Comparison of ENCODE assay signal across 28 cellular contexts in genomic region chr3:86895202-86895601, GRCh38.
"Had no signal": no experiment of that assay in that cellular context is flagged by ENCODE, and none has a peak within 500 bp of the region (broad histone marks: within the 10 kb centered on the region; RNA-seq: fewer than 3 reads in every experiment).

No MANE protein-coding gene starts in this region.

- DNase-seq: activated CD4-positive, alpha-beta T cell treated with anti-CD3 and anti-CD28 coated beads for 36 hours; activated CD4-positive, CD25-positive, alpha-beta regulatory T cell; activated CD8-positive, alpha-beta memory T cell treated with anti-CD3 and anti-CD28 coated beads, Interleukin-2, amount 10 ng/mL, durations not matched to agents 7 days and 5 days; activated CD8-positive, alpha-beta T cell treated with anti-CD3 and anti-CD28 coated beads, Interleukin-2, amount 10 ng/mL, durations not matched to agents 7 days and 5 days; activated naive CD8-positive, alpha-beta T cell treated with anti-CD3 and anti-CD28 coated beads, Interleukin-2, amount 50 U/mL, for 24 hours; activated T-cell treated with anti-CD3 and anti-CD28 coated beads, Interleukin-2, amount 50 U/mL, for 48 hours; colonic mucosa; effector CD8-positive, alpha-beta T cell; left cardiac atrium; midbrain; naive thymus-derived CD4-positive, alpha-beta T cell; nucleus accumbens; psoas muscle; sigmoid colon; stimulated activated CD4-positive, alpha-beta T cell treated with anti-CD3 and anti-CD28 coated beads, Interleukin-1b, Interleukin-23, amount 100 ng/mL, for 48 hours; stimulated activated CD4-positive, alpha-beta T cell treated with anti-CD3 and anti-CD28 coated beads, Interleukin-4, amount 100 ng/mL, for 4 hours; stimulated activated CD8-positive, alpha-beta memory T cell treated with anti-CD3 and anti-CD28 coated beads, Interleukin-4, amount 100 ng/mL, for 48 hours; stomach; T-helper 17 cell; thyroid gland; upper lobe of left lung had no signal

- H3K36me3 Mint-ChIP-seq: activated CD8-positive, alpha-beta memory T cell treated with anti-CD3 and anti-CD28 coated beads, Interleukin-2, amount 10 ng/mL, durations not matched to agents 7 days and 5 days; activated naive CD4-positive, alpha-beta T cell treated with anti-CD3 and anti-CD28 coated beads, Interleukin-2, amount 50 U/mL, for 24 hours; naive thymus-derived CD4-positive, alpha-beta T cell; stimulated activated memory B cell treated with anti-CD40 and anti-IgM and Interleukin-4, amounts not matched to agents 10 μg/mL and 1 μg/mL and 100 μg/mL, for 72 hours had no signal

- H3K27ac Mint-ChIP-seq: activated CD4-positive, alpha-beta T cell treated with anti-CD3 and anti-CD28 coated beads for 36 hours; activated CD8-positive, alpha-beta memory T cell treated with anti-CD3 and anti-CD28 coated beads, Interleukin-2, amount 10 ng/mL, durations not matched to agents 7 days and 5 days; activated CD8-positive, alpha-beta T cell treated with anti-CD3 and anti-CD28 coated beads, Interleukin-2, amount 10 ng/mL, durations not matched to agents 7 days and 5 days; activated naive CD4-positive, alpha-beta T cell treated with anti-CD3 and anti-CD28 coated beads, Interleukin-2, amount 50 U/mL, for 24 hours; activated naive CD8-positive, alpha-beta T cell treated with anti-CD3 and anti-CD28 coated beads, Interleukin-2, amount 50 U/mL, for 24 hours; activated T-helper 2 cell treated with anti-CD3 and anti-CD28 coated beads, Interferon-gamma antibody, Interleukin-2, Interleukin-4, amounts not matched to agents 10 μg/mL and 5 μg/mL and 100 μg/mL, durations not matched to agents 14 hours and 24 hours and 36 hours; naive thymus-derived CD4-positive, alpha-beta T cell; stimulated activated memory B cell treated with anti-CD40 and anti-IgM and Interleukin-4, amounts not matched to agents 10 μg/mL and 1 μg/mL and 100 μg/mL, for 72 hours; T-helper 17 cell had no signal

- H3K27ac ChIP-seq: breast epithelium, colonic mucosa, parathyroid adenoma, psoas muscle, sigmoid colon, stomach, thyroid gland, upper lobe of left lung, vagina had no signal

- H3K27me3 ChIP-seq: breast epithelium, colonic mucosa, sigmoid colon, stomach, thyroid gland, upper lobe of left lung, vagina had no signal

- H3K36me3 ChIP-seq: breast epithelium, colonic mucosa, sigmoid colon, stomach, thyroid gland, upper lobe of left lung, vagina had no signal

- H3K4me3 Mint-ChIP-seq: activated CD4-positive, alpha-beta T cell treated with anti-CD3 and anti-CD28 coated beads for 36 hours; activated CD8-positive, alpha-beta memory T cell treated with anti-CD3 and anti-CD28 coated beads, Interleukin-2, amount 10 ng/mL, durations not matched to agents 7 days and 5 days; activated CD8-positive, alpha-beta T cell treated with anti-CD3 and anti-CD28 coated beads, Interleukin-2, amount 10 ng/mL, durations not matched to agents 7 days and 5 days; activated naive CD4-positive, alpha-beta T cell treated with anti-CD3 and anti-CD28 coated beads, Interleukin-2, amount 50 U/mL, for 24 hours; activated naive CD8-positive, alpha-beta T cell treated with anti-CD3 and anti-CD28 coated beads, Interleukin-2, amount 50 U/mL, for 24 hours; naive thymus-derived CD4-positive, alpha-beta T cell; stimulated activated memory B cell treated with anti-CD40 and anti-IgM and Interleukin-4, amounts not matched to agents 10 μg/mL and 1 μg/mL and 100 μg/mL, for 72 hours; T-helper 17 cell had no signal

- H3K9me3 ChIP-seq: breast epithelium, colonic mucosa, psoas muscle, sigmoid colon, stomach, thyroid gland, upper lobe of left lung, vagina had no signal

- H3K9ac ChIP-seq: parathyroid adenoma had no signal

- H3K4me1 Mint-ChIP-seq: activated CD4-positive, alpha-beta T cell treated with anti-CD3 and anti-CD28 coated beads for 36 hours; activated CD8-positive, alpha-beta memory T cell treated with anti-CD3 and anti-CD28 coated beads, Interleukin-2, amount 10 ng/mL, durations not matched to agents 7 days and 5 days; activated naive CD4-positive, alpha-beta T cell treated with anti-CD3 and anti-CD28 coated beads, Interleukin-2, amount 50 U/mL, for 24 hours; activated naive CD8-positive, alpha-beta T cell treated with anti-CD3 and anti-CD28 coated beads, Interleukin-2, amount 50 U/mL, for 24 hours; naive thymus-derived CD4-positive, alpha-beta T cell; stimulated activated memory B cell treated with anti-CD40 and anti-IgM and Interleukin-4, amounts not matched to agents 10 μg/mL and 1 μg/mL and 100 μg/mL, for 72 hours; T-helper 17 cell had no signal

- H3K4me3 ChIP-seq: breast epithelium, colonic mucosa, psoas muscle, sigmoid colon, smooth muscle cell, stomach, thyroid gland, upper lobe of left lung, vagina had no signal

- H3K4me1 ChIP-seq: breast epithelium, colonic mucosa, parathyroid adenoma, psoas muscle, thyroid gland, upper lobe of left lung, vagina had no signal

- H3K4me2 ChIP-seq: smooth muscle cell had no signal

- H3K9me3 Mint-ChIP-seq: activated naive CD4-positive, alpha-beta T cell treated with anti-CD3 and anti-CD28 coated beads, Interleukin-2, amount 50 U/mL, for 24 hours; activated naive CD8-positive, alpha-beta T cell treated with anti-CD3 and anti-CD28 coated beads, Interleukin-2, amount 50 U/mL, for 24 hours; activated T-helper 2 cell treated with anti-CD3 and anti-CD28 coated beads, Interferon-gamma antibody, Interleukin-2, Interleukin-4, amounts not matched to agents 10 μg/mL and 5 μg/mL and 100 μg/mL, durations not matched to agents 14 hours and 24 hours and 36 hours; stimulated activated memory B cell treated with anti-CD40 and anti-IgM and Interleukin-4, amounts not matched to agents 10 μg/mL and 1 μg/mL and 100 μg/mL, for 72 hours had no signal

- H3K27me3 Mint-ChIP-seq: activated CD4-positive, alpha-beta T cell treated with anti-CD3 and anti-CD28 coated beads for 36 hours; activated CD8-positive, alpha-beta memory T cell treated with anti-CD3 and anti-CD28 coated beads, Interleukin-2, amount 10 ng/mL, durations not matched to agents 7 days and 5 days; activated naive CD4-positive, alpha-beta T cell treated with anti-CD3 and anti-CD28 coated beads, Interleukin-2, amount 50 U/mL, for 24 hours; activated naive CD8-positive, alpha-beta T cell treated with anti-CD3 and anti-CD28 coated beads, Interleukin-2, amount 50 U/mL, for 24 hours; naive thymus-derived CD4-positive, alpha-beta T cell; stimulated activated memory B cell treated with anti-CD40 and anti-IgM and Interleukin-4, amounts not matched to agents 10 μg/mL and 1 μg/mL and 100 μg/mL, for 72 hours; T-helper 17 cell had no signal

- H3K79me2 ChIP-seq: parathyroid adenoma had no signal

- H2AFZ ChIP-seq: parathyroid adenoma had no signal
